20 cellular contexts compared by ENCODE assay signal in the genomic region with DNA sequence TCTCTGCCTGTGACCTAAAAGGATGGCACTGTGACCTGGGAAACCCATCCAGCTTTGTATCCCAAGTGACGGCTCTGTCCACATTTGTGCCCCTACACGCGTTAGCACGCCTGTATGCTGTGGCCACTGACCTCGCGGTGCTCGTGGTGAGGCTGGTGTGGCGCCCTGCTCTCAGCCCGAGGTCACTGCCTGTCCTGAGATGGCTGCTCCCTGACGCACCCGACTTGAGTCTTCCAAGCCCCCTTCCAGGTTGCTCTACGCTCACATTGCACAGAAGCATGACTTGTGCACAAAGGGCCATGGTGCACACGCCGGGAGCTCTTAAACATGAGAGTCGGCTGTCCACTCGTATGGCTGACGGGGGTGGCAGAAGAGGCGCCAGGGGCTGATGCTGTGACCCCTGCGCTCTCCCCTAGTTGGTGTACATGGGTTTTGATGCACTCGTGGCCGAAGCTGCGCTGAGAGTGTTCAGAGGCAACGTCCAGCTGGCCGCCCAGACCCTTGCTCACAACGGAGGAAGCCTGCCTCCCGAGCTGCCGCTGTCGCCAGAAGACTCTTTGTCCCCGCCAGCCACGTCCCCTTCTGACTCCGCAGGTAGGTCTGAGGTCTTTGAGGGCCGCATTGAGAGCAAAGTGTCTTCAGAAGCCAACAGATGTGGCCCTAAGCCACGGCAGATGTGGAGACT. TPM values are rescaled to one million over a fixed set of nuclear protein-coding genes. Genes with fewer than 3 reads are reported as not detected.
"Had no signal": no experiment of that assay in that cellular context is flagged by ENCODE, and none has a peak within 500 bp of the region (broad histone marks: within the 10 kb centered on the region; RNA-seq: fewer than 3 reads in every experiment).

No MANE protein-coding gene starts in this region.

- H3K4me3 ChIP-seq: lower lobe of right lung, neural progenitor cell, prostate gland, tibial artery had no signal

- DNase-seq: activated CD8-positive, alpha-beta memory T cell treated with anti-CD3 and anti-CD28 coated beads for 24 hours; activated CD8-positive, alpha-beta memory T cell treated with anti-CD3 and anti-CD28 coated beads, Interleukin-2, amount 50 U/mL, for 4 hours; activated naive CD4-positive, alpha-beta T cell treated with anti-CD3 and anti-CD28 coated beads, Interleukin-2, amount 10 ng/mL, durations not matched to agents 7 days and 5 days; activated T-cell treated with anti-CD3 and anti-CD28 coated beads, Interleukin-2, amount 50 U/mL, for 4 hours; amygdala; dermis blood vessel endothelial cell; effector memory CD4-positive, alpha-beta T cell; foreskin melanocyte; lower lobe of right lung; naive B cell; stimulated activated CD4-positive, alpha-beta T cell treated with anti-CD3 and anti-CD28 coated beads, Interleukin-12 subunit alpha, Interleukin-12 subunit beta, amount 100 ng/mL, for 4 hours; stimulated activated CD4-positive, alpha-beta T cell treated with anti-CD3 and anti-CD28 coated beads, Interleukin-4, amount 100 ng/mL, for 4 hours; substantia nigra; tibial artery had no signal

- H3K4me1 ChIP-seq: prostate gland had no signal

- H3K4me3 Mint-ChIP-seq: activated naive CD4-positive, alpha-beta T cell treated with anti-CD3 and anti-CD28 coated beads, Interleukin-2, amount 10 ng/mL, durations not matched to agents 7 days and 5 days; activated T-cell treated with anti-CD3 and anti-CD28 coated beads, Interleukin-2, amount 50 U/mL, for 4 hours; neural progenitor cell; stimulated activated naive CD8-positive, alpha-beta T cell treated with anti-CD3 and anti-CD28 coated beads, Interleukin-15, Interleukin-2, amounts not matched to agents 100 ng/mL and 50 ng/mL, for 24 hours; WTC11 had no signal

- H3K27me3 Mint-ChIP-seq: naive B cell; stimulated activated naive CD8-positive, alpha-beta T cell treated with anti-CD3 and anti-CD28 coated beads, Interleukin-15, Interleukin-2, amounts not matched to agents 100 ng/mL and 50 ng/mL, for 24 hours had no signal

- H3K36me3 ChIP-seq: neural progenitor cell had no signal

- H3K9me3 ChIP-seq: lower lobe of right lung, prostate gland, tibial artery had no signal

- H3K9ac ChIP-seq: neural progenitor cell had no signal

- H3K4me2 ChIP-seq: neural progenitor cell had no signal

- H3K27ac Mint-ChIP-seq: activated naive CD4-positive, alpha-beta T cell treated with anti-CD3 and anti-CD28 coated beads, Interleukin-2, amount 10 ng/mL, durations not matched to agents 7 days and 5 days had no signal

- H3K27ac ChIP-seq: lower lobe of right lung, neural progenitor cell, prostate gland, tibial artery had no signal

- H3K9me3 Mint-ChIP-seq: activated naive CD4-positive, alpha-beta T cell treated with anti-CD3 and anti-CD28 coated beads, Interleukin-2, amount 10 ng/mL, durations not matched to agents 7 days and 5 days; activated T-cell treated with anti-CD3 and anti-CD28 coated beads, Interleukin-2, amount 50 U/mL, for 4 hours; naive B cell; neural progenitor cell; stimulated activated naive CD8-positive, alpha-beta T cell treated with anti-CD3 and anti-CD28 coated beads, Interleukin-15, Interleukin-2, amounts not matched to agents 100 ng/mL and 50 ng/mL, for 24 hours; WTC11 had no signal

- ATAC-seq: activated T-cell treated with anti-CD3 and anti-CD28 coated beads, Interleukin-2, amount 50 U/mL, for 4 hours; esophagus mucosa; lower lobe of right lung; WTC11 had no signal

- H2AFZ ChIP-seq: neural progenitor cell had no signal

RNA-seq across cellular contexts. Expression of gene WDR86, which starts 33.5 kb away (rescaled TPM):
- total RNA-seq: dermis blood vessel endothelial cell, osteocyte had no signal
